Comparison of ENCODE assay signal across 8 cellular contexts in the genomic region with DNA sequence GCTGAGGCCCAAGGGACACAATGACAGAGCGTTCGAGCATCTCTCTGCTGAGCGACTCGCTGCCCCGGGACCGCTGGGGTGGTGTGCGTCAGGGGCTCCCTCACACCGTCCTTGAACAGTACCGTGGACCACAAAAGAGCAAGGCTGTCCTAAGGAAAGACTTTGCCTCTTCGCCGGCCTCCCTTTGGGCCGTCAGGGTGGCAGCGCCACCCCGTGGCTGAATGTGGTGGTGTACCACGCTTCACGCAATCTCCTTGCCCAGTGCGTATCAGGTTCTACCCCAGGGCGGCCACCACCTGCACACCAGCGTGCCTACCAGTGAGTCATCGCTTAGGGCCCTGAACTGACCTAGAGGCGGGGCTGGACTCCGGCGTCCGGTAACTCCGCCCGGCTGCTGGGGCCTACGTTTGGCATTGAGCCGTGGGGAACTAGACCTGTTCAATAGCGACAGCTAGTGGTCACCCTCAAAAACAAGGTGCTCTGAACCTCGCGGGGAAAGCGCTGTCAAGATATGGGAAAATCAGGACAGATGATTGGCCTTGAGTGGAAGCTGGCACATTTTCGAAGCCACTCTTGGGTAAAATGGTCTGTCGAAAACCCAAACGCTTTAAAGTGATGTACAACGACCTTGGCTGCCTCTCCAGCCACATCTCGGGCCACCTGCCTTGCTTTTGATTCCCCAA. TPM values are rescaled to one million over a fixed set of nuclear protein-coding genes. Genes with fewer than 3 reads are reported as not detected.
DNase-seq lines count a peak whose midpoint lies in the region; ATAC-seq and TF ChIP-seq lines count a peak whose summit lies in the region.

No MANE protein-coding gene starts in this region.

- H3K4me1 Mint-ChIP-seq in activated CD4-positive, alpha-beta memory T cell treated with anti-CD3 and anti-CD28 coated beads, Interleukin-2, amount 10 ng/mL, durations not matched to agents 7 days and 5 days, result peaks cover 70% of the 10 kb centered on the region

- H3K9me3 ChIP-seq in ectodermal cell (ENCODE audit: control insufficient read depth, low read length), result no peaks in the 10 kb centered on the region
- peaks cover 0 to 1% of the 10 kb centered on the region in 2 donors for H3K9me3 ChIP-seq in lung (ENCODE audit: control insufficient read depth in 2 of 2, insufficient read depth in 1 of 2, low read length in 1 of 2)

- peak overlapping the region; percentile 68 for H3K4me3 Mint-ChIP-seq in activated CD4-positive, alpha-beta memory T cell treated with anti-CD3 and anti-CD28 coated beads, Interleukin-2, amount 10 ng/mL, durations not matched to agents 7 days and 5 days

- no peaks in the 10 kb centered on the region for H3K36me3 ChIP-seq in ectodermal cell (ENCODE audit: control insufficient read depth, insufficient read depth, low read length)
- H3K36me3 ChIP-seq in lung (ENCODE audit: control insufficient read depth in 2 of 2, insufficient read depth in 2 of 2, low read length in 2 of 2), result no peaks in the 10 kb centered on the region

- H3K27me3 Mint-ChIP-seq in activated CD4-positive, alpha-beta memory T cell treated with anti-CD3 and anti-CD28 coated beads, Interleukin-2, amount 10 ng/mL, durations not matched to agents 7 days and 5 days, result no peaks in the 10 kb centered on the region

- H3K27ac ChIP-seq in ectodermal cell (ENCODE audit: insufficient read depth, low read depth, low read length, poor library complexity, severe bottlenecking) (no peak overlapping the region), lung (ENCODE audit: low read depth in 1 of 2, low read length in 1 of 2) (no peak overlapping the region)

- peak; percentile 91 for TF ChIP-seq CTCF in GM12872 (IDR thresholded peaks at IDR 0.05; ENCODE audit: insufficient read depth, low read depth, low read length)
- peak; percentile 45 for TF ChIP-seq CTCF in lung (IDR thresholded peaks at IDR 0.05; ENCODE audit: control extremely low read depth, extremely low read depth)

- no peaks in the 10 kb centered on the region for H3K27me3 ChIP-seq in ectodermal cell (ENCODE audit: control insufficient read depth, insufficient read depth, low read length, poor library complexity, severe bottlenecking)
- no peaks in the 10 kb centered on the region for H3K27me3 ChIP-seq in lung (ENCODE audit: control insufficient read depth, insufficient read depth)

- ATAC-seq in HG02610 (IDR thresholded peaks at IDR 0.05; ENCODE audit: unreplicated experiment) (peak; percentile 52), lung (ENCODE audit: insufficient read depth, low FRiP score) (peak; percentile 97)

- no peaks in the 10 kb centered on the region for H3K36me3 Mint-ChIP-seq in activated CD4-positive, alpha-beta memory T cell treated with anti-CD3 and anti-CD28 coated beads, Interleukin-2, amount 10 ng/mL, durations not matched to agents 7 days and 5 days (ENCODE audit: low read depth)

- DNase-seq in NCI-H1930 (lab: John Stamatoyannopoulos, UW) (peak; percentile 79 to 80), lung (ENCODE audit: low spot score) (peak; percentile 95), NCI-H1105 (lab: John Stamatoyannopoulos, UW) (no peak)
- peak; percentile 92 for DNase-seq in activated CD4-positive, alpha-beta memory T cell treated with anti-CD3 and anti-CD28 coated beads, Interleukin-2, amount 10 ng/mL, durations not matched to agents 7 days and 5 days
- DNase-seq in stimulated activated CD4-positive, alpha-beta T cell treated with anti-CD3 and anti-CD28 coated beads, TNF-alpha, amount 100 ng/mL, for 24 hours (ENCODE audit: low read depth in 3 of 3), result peak; percentile 76 to 87 (median 78)

- CTCF ChIA-PET in activated CD4-positive, alpha-beta memory T cell treated with anti-CD3 and anti-CD28 coated beads, Interleukin-2, amount 10 ng/mL, durations not matched to agents 7 days and 5 days (lab: Charles Lee), result interaction anchor here (0.6 to 6.8 kb wide), 38 partner anchors 10 to 378 kb away, joined by 3 to 115 read pairs (median 4); a partner anchor contains a TSS

- peak overlapping the region; percentile 13 for H3K4me3 ChIP-seq in ectodermal cell (ENCODE audit: insufficient read depth, low read depth, low read length)
- H3K4me3 ChIP-seq in lung, result no peak overlapping the region

- no peaks in the 10 kb centered on the region for H3K9me3 Mint-ChIP-seq in activated CD4-positive, alpha-beta memory T cell treated with anti-CD3 and anti-CD28 coated beads, Interleukin-2, amount 10 ng/mL, durations not matched to agents 7 days and 5 days

- peak overlapping the region; percentile 91 for H3K27ac Mint-ChIP-seq in activated CD4-positive, alpha-beta memory T cell treated with anti-CD3 and anti-CD28 coated beads, Interleukin-2, amount 10 ng/mL, durations not matched to agents 7 days and 5 days

- POLR2A ChIA-PET in activated CD4-positive, alpha-beta memory T cell treated with anti-CD3 and anti-CD28 coated beads, Interleukin-2, amount 10 ng/mL, durations not matched to agents 7 days and 5 days (lab: Charles Lee), result interaction anchor here (1.0 to 15.2 kb wide), 4 partner anchors 9 to 178 kb away, joined by 3 to 799 read pairs (median 10); a partner anchor contains a TSS

- 9% methylated on average over 37 of the region's 37 CpGs for WGBS in ectodermal cell, 2 experiments
- 11 to 13% methylated on average over 37 of the region's 37 CpGs for WGBS in lung, 2 donors

- H3K4me1 ChIP-seq in ectodermal cell (ENCODE audit: control insufficient read depth, insufficient read depth, low read length) (no peaks in the 10 kb centered on the region), lung (ENCODE audit: control insufficient read depth in 2 of 2, insufficient read depth in 2 of 2, low read length in 2 of 2) (no peaks in the 10 kb centered on the region)

RNA-seq across cellular contexts. Expression of a gene that starts 8.1 kb away (rescaled TPM):
- 100 to 1,000 TPM; 421 to 422 TPM for total RNA-seq in activated CD4-positive, alpha-beta memory T cell treated with anti-CD3 and anti-CD28 coated beads, Interleukin-2, amount 10 ng/mL, durations not matched to agents 7 days and 5 days
- not detected for polyA plus RNA-seq in ectodermal cell (2013, experiment 1 of 4)
- not detected for polyA plus RNA-seq in ectodermal cell (2013, experiment 2 of 4)
- not detected for polyA plus RNA-seq in ectodermal cell (2013, experiment 3 of 4)
- polyA plus RNA-seq in ectodermal cell (2013, experiment 4 of 4), result not detected
- total RNA-seq in lung, result 1 to 10 TPM; 6.9 to 8.3 TPM
- polyA plus RNA-seq in lung, result 10 to 100 TPM in 1 of 2 donors, 1 to 10 TPM in 1; 6.0 to 15.7 TPM

RNA-seq across cellular contexts. Expression of a gene that starts 36.6 kb away (rescaled TPM):
- total RNA-seq in activated CD4-positive, alpha-beta memory T cell treated with anti-CD3 and anti-CD28 coated beads, Interleukin-2, amount 10 ng/mL, durations not matched to agents 7 days and 5 days, result 1 to 10 TPM; 2.1 to 2.2 TPM
- 4.7 TPM for polyA plus RNA-seq in ectodermal cell (2013, experiment 1 of 4)
- 5.5 TPM for polyA plus RNA-seq in ectodermal cell (2013, experiment 2 of 4)
- polyA plus RNA-seq in ectodermal cell (2013, experiment 3 of 4), result 3.4 TPM
- 4.0 TPM for polyA plus RNA-seq in ectodermal cell (2013, experiment 4 of 4)
- total RNA-seq in lung, result 1 to 10 TPM; 1.8 to 2.5 TPM
- 1 to 10 TPM in 1 of 2 donors, under 1 TPM in 1; 0.75 to 1.2 TPM for polyA plus RNA-seq in lung

RNA-seq across cellular contexts. Expression of a gene that starts 43.1 kb away (rescaled TPM):
- 10 to 100 TPM in 1 of 2 experiments, 1 to 10 TPM in 1; 8.7 to 11.4 TPM for total RNA-seq in activated CD4-positive, alpha-beta memory T cell treated with anti-CD3 and anti-CD28 coated beads, Interleukin-2, amount 10 ng/mL, durations not matched to agents 7 days and 5 days
- not detected for polyA plus RNA-seq in ectodermal cell (2013, experiment 1 of 4)
- not detected for polyA plus RNA-seq in ectodermal cell (2013, experiment 2 of 4)
- polyA plus RNA-seq in ectodermal cell (2013, experiment 3 of 4), result not detected
- polyA plus RNA-seq in ectodermal cell (2013, experiment 4 of 4), result not detected
- 10 to 100 TPM in 1 of 2 donors, 1 to 10 TPM in 1; 6.5 to 39.5 TPM for total RNA-seq in lung
- 10 to 100 TPM; 11.3 to 74.6 TPM for polyA plus RNA-seq in lung

RNA-seq across cellular contexts. Expression of a gene that starts 58.2 kb away (rescaled TPM):
- total RNA-seq in activated CD4-positive, alpha-beta memory T cell treated with anti-CD3 and anti-CD28 coated beads, Interleukin-2, amount 10 ng/mL, durations not matched to agents 7 days and 5 days, result under 1 TPM; 0.10 to 0.25 TPM
- 0.09 TPM for polyA plus RNA-seq in ectodermal cell (2013, experiment 1 of 4)
- polyA plus RNA-seq in ectodermal cell (2013, experiment 2 of 4), result 0.09 TPM
- polyA plus RNA-seq in ectodermal cell (2013, experiment 3 of 4), result not detected
- polyA plus RNA-seq in ectodermal cell (2013, experiment 4 of 4), result 0.08 TPM
- 10 to 100 TPM; 28.3 to 29.2 TPM for total RNA-seq in lung
- 1 to 10 TPM; 8.7 to 9.0 TPM for polyA plus RNA-seq in lung

Comparison
In these comparisons a context has a peak if more than half of its experiments do, and no peak if none do; other contexts are left out.
1. RNA of a gene that starts 8.1 kb away (total RNA-seq): 421 to 422 TPM in activated CD4-positive, alpha-beta memory T cell treated with anti-CD3 and anti-CD28 coated beads, Interleukin-2, amount 10 ng/mL, durations not matched to agents 7 days and 5 days; 6.9 to 8.3 TPM in lung; every median in the first group is over 10 times any median in the second.